In the genomic region with DNA sequence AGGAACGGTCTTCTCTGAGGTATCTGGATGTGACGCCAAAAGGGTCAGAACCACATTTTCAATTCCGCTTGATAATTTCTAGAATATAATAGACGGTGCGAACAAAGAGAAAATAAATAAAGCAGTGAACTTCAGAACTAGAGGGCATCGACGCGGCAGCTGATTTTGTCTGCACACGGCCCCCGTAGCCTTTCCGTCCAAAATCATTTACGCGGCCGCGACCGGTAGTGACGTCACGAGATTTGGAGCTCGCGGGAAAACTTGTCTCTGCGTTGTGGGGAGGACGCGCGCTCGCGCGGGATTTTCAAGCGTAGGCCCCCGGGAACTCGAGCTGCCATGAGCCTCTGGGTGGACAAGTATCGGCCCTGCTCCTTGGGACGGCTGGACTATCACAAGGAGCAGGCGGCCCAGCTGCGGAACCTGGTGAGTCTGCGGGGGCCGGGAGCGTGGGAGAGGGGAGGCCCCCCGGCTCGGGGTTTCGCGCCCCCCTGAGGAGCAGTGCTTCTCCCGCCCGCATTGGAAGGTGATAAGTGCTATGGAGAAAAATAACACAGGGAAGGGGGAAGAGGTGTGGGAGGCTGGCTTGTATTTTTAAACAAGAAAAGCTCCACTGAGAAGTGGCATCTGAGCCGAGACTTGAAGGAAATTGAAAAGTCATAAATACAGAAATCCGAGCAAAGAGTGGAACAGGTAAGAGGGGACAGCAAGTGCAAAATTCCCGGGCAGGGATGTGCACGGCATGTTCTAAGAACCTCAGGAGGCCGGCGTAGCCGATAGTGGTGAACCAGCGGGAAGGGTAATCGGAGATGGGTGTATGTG, we compare ENCODE assay signal across 8 cellular contexts. TPM values are rescaled to one million over a fixed set of nuclear protein-coding genes. Genes with fewer than 3 reads are reported as not detected.
DNase-seq lines count a peak whose midpoint lies in the region; ATAC-seq, FAIRE-seq and TF ChIP-seq lines count a peak whose summit lies in the region.

A gene with protein sequence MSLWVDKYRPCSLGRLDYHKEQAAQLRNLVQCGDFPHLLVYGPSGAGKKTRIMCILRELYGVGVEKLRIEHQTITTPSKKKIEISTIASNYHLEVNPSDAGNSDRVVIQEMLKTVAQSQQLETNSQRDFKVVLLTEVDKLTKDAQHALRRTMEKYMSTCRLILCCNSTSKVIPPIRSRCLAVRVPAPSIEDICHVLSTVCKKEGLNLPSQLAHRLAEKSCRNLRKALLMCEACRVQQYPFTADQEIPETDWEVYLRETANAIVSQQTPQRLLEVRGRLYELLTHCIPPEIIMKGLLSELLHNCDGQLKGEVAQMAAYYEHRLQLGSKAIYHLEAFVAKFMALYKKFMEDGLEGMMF (plus strand): TSS at position 307 of the 819 bp plus-strand sequence. CDS start 30 bp downstream, at position 337.

- no peaks in the 10 kb centered on the region for H3K9me3 Mint-ChIP-seq in mesothelial cell of epicardium

- H3K4me3 ChIP-seq in HUES64 (ENCODE audit: low read length), result peak within 1 kb of the TSS; percentile 95
- peak within 1 kb of the TSS; percentile 98 for H3K4me3 ChIP-seq in OCI-LY1 (ENCODE audit: low read depth, low read length, poor library complexity, severe bottlenecking)

- H3K9me3 ChIP-seq in HUES64 (ENCODE audit: insufficient read depth, low read depth, low read length) (no peaks in the 10 kb centered on the region), OCI-LY1 (ENCODE audit: low read length) (no peaks in the 10 kb centered on the region)

- 2% methylated on average over 52 of the region's 52 CpGs for WGBS in HUES64

- no peaks in the 10 kb centered on the region for H3K36me3 Mint-ChIP-seq in mesothelial cell of epicardium

- no peak for TF ChIP-seq CTCF in OCI-LY1 (IDR thresholded peaks at IDR 0.05; ENCODE audit: low read length)
- no peak for TF ChIP-seq CTCF in mesothelial cell of epicardium (IDR thresholded peaks at IDR 0.05; ENCODE audit: unreplicated experiment)

- peak within 1 kb of the TSS; percentile 83 for H3K4me3 Mint-ChIP-seq in mesothelial cell of epicardium

- H4K20me1 ChIP-seq in OCI-LY1 (ENCODE audit: insufficient read depth, low read length), result no peaks in the 10 kb centered on the region

- peaks cover 15% of the 10 kb centered on the region for H3K4me1 Mint-ChIP-seq in mesothelial cell of epicardium

- H3F3A ChIP-seq in OCI-LY1 (ENCODE audit: insufficient read depth, low read length), result no peaks in the 10 kb centered on the region

- H2AFZ ChIP-seq in OCI-LY1 (ENCODE audit: low read length), result no peak within 1 kb of the TSS

- in situ Hi-C loops in Caki2 (cut with HindIII; ENCODE audit: low pct_unique_long_range_greater_than_20kb, low sequenced_read_pairs), result no loop called here

- peaks cover 50% of the 10 kb centered on the region for H3K79me2 ChIP-seq in OCI-LY1 (ENCODE audit: insufficient read depth, low read length)

- H3K36me3 ChIP-seq in HUES64 (ENCODE audit: insufficient read depth, low read length) (peaks cover 36% of the 10 kb centered on the region), OCI-LY1 (ENCODE audit: insufficient read depth, low read length) (peaks cover 39% of the 10 kb centered on the region)

- peak within 1 kb of the TSS; percentile 95 for H3K4me2 ChIP-seq in OCI-LY1 (ENCODE audit: low read length)

- FAIRE-seq in endometrium (lab: Jason Lieb, UNC), result peak; percentile 95

- no peaks in the 10 kb centered on the region for H3K4me1 ChIP-seq in HUES64 (ENCODE audit: insufficient read depth, low read length)
- H3K4me1 ChIP-seq in OCI-LY1 (ENCODE audit: insufficient read depth, low read length, severe bottlenecking), result peaks cover 46% of the 10 kb centered on the region

- H3K27ac ChIP-seq in HUES64 (ENCODE audit: low read depth, low read length), result peak within 1 kb of the TSS; percentile 84
- peak within 1 kb of the TSS; percentile 90 for H3K27ac ChIP-seq in OCI-LY1 (ENCODE audit: low read depth, low read length, poor library complexity, severe bottlenecking)

- peak within 1 kb of the TSS; percentile 97 for H3K9ac ChIP-seq in HUES64 (ENCODE audit: low read depth, low read length)
- H3K9ac ChIP-seq in OCI-LY1 (ENCODE audit: low read length), result peak within 1 kb of the TSS; percentile 99

- H3K27me3 ChIP-seq in HUES64 (ENCODE audit: insufficient read depth, low read length), result peaks cover 18% of the 10 kb centered on the region; the same call in 1 of the 2 replicates
- H3K27me3 ChIP-seq in OCI-LY1 (ENCODE audit: insufficient read depth, low read length), result no peaks in the 10 kb centered on the region

- H3K9me2 ChIP-seq in OCI-LY1 (ENCODE audit: low read depth, low read length), result no peaks in the 10 kb centered on the region

- peak within 1 kb of the TSS; percentile 94 for H3K27ac Mint-ChIP-seq in mesothelial cell of epicardium

- DNase-seq in Caki2 (ENCODE audit: low read depth), result peak; percentile 85
- DNase-seq in activated CD8-positive, alpha-beta memory T cell treated with anti-CD3 and anti-CD28 coated beads, Interleukin-2, amount 50 U/mL, for 4 hours, result peak; percentile 89
- DNase-seq in mesothelial cell of epicardium (ENCODE audit: low spot score in 2 of 2, unreplicated experiment in 2 of 2), result peak; percentile 83 to 91
- DNase-seq in stimulated activated CD8-positive, alpha-beta memory T cell treated with anti-CD3 and anti-CD28 coated beads, Interleukin-15, amount 100 ng/mL, for 48 hours (ENCODE audit: low read depth in 2 of 2), result peak; percentile 87

- ATAC-seq in GM21423 (IDR thresholded peaks at IDR 0.05; ENCODE audit: unreplicated experiment), result peak; percentile 96

- H3K27me3 Mint-ChIP-seq in mesothelial cell of epicardium (ENCODE audit: low read depth), result peaks cover 11% of the 10 kb centered on the region

RNA-seq across cellular contexts. Expression of the gene that starts here (rescaled TPM):
- total RNA-seq in Caki2 (2014; rRNA removed; shearing (Covaris generic); ENCODE audit: low replicate concordance), result 14.5 and 19.0 TPM in 2 replicates
- 47.8 TPM for polyA plus RNA-seq in HUES64 (2013, experiment 1 of 2)
- 47.2 TPM for polyA plus RNA-seq in HUES64 (2013, experiment 2 of 2)
- 18.5 to 20.4 TPM (median 19.7 TPM) in 3 replicates for total RNA-seq in mesothelial cell of epicardium

Comparison
In these comparisons a context has a peak if more than half of its experiments do, and no peak if none do; other contexts are left out.
1. Peak in every context shown above with its lines: DNase-seq, ATAC-seq, H3K4me3 ChIP-seq and H3K27ac ChIP-seq.